In genomic region chr1:236150972-236151371, GRCh38 we compare ENCODE assay signal across 28 cellular contexts.
"Had no signal": no experiment of that assay in that cellular context is flagged by ENCODE, and none has a peak within 500 bp of the region (broad histone marks: within the 10 kb centered on the region; RNA-seq: fewer than 3 reads in every experiment).

No MANE protein-coding gene starts in this region.

- H3K4me1 ChIP-seq: adrenal gland, ascending aorta, gastrocnemius medialis, pancreas had no signal

- H3K27ac ChIP-seq: adrenal gland, ascending aorta, brain microvascular endothelial cell, esophagus muscularis mucosa, gastrocnemius medialis, left lung, neutrophil, pancreas, right lobe of liver, skin epidermis, vagina had no signal

- ATAC-seq: activated CD4-positive, alpha-beta T cell treated with anti-CD3 and anti-CD28 coated beads for 36 hours; activated naive CD4-positive, alpha-beta T cell treated with anti-CD3 and anti-CD28 coated beads, Interleukin-2, amount 50 U/mL, for 72 hours; activated T-helper 17 cell treated with anti-CD3 and anti-CD28 coated beads, Interleukin-2, amount 50 U/mL, for 72 hours; effector memory CD8-positive, alpha-beta T cell; gastrocnemius medialis; left lung; naive thymus-derived CD8-positive, alpha-beta T cell; stimulated activated naive CD8-positive, alpha-beta T cell treated with anti-CD3 and anti-CD28 coated beads, Interleukin-15, amount 100 ng/mL, for 72 hours had no signal

- H3K4me3 ChIP-seq: adrenal gland, ascending aorta, dorsolateral prefrontal cortex, esophagus muscularis mucosa, gastrocnemius medialis, left lung, pancreas, right lobe of liver, skin epidermis, transverse colon, vagina had no signal

- H3K9me3 ChIP-seq: adrenal gland, ascending aorta, esophagus muscularis mucosa, gastrocnemius medialis, left lung, neutrophil, pancreas, right lobe of liver, transverse colon, vagina had no signal

- H3K36me3 ChIP-seq: adrenal gland, ascending aorta, brain microvascular endothelial cell, esophagus muscularis mucosa, gastrocnemius medialis, left lung, neutrophil, pancreas, right lobe of liver, transverse colon had no signal

- DNase-seq: activated B cell treated with CpG ODN at 0.5 μM for 24 hours; activated CD4-positive, alpha-beta T cell treated with anti-CD3 and anti-CD28 coated beads for 36 hours; activated CD4-positive, alpha-beta T cell treated with anti-CD3 and anti-CD28 coated beads, Interleukin-2, amount 50 U/mL, for 4 hours; activated CD8-positive, alpha-beta memory T cell treated with anti-CD3 and anti-CD28 coated beads for 24 hours; activated CD8-positive, alpha-beta memory T cell treated with anti-CD3 and anti-CD28 coated beads, Interleukin-2, amount 50 U/mL, for 4 hours; activated T-cell treated with anti-CD3 and anti-CD28 coated beads, Interleukin-2, amount 50 U/mL, for 24 hours; adrenal gland; brain microvascular endothelial cell; dorsolateral prefrontal cortex; effector memory CD8-positive, alpha-beta T cell; gastrocnemius medialis; kidney; mammary epithelial cell; naive thymus-derived CD8-positive, alpha-beta T cell; pancreas; stimulated activated CD4-positive, alpha-beta T cell treated with anti-CD3 and anti-CD28 coated beads, Interleukin-1b, Interleukin-23, amount 100 ng/mL, for 48 hours; stimulated activated naive CD8-positive, alpha-beta T cell treated with anti-CD3 and anti-CD28 coated beads, Interleukin-15, amount 100 ng/mL, for 72 hours; T-helper 1 cell; transverse colon had no signal

- H3K27me3 ChIP-seq: adrenal gland, ascending aorta, brain microvascular endothelial cell, dorsolateral prefrontal cortex, esophagus muscularis mucosa, left lung, neutrophil, pancreas, right lobe of liver, transverse colon, vagina had no signal
